8 cellular contexts compared by ENCODE assay signal in the genomic region with DNA sequence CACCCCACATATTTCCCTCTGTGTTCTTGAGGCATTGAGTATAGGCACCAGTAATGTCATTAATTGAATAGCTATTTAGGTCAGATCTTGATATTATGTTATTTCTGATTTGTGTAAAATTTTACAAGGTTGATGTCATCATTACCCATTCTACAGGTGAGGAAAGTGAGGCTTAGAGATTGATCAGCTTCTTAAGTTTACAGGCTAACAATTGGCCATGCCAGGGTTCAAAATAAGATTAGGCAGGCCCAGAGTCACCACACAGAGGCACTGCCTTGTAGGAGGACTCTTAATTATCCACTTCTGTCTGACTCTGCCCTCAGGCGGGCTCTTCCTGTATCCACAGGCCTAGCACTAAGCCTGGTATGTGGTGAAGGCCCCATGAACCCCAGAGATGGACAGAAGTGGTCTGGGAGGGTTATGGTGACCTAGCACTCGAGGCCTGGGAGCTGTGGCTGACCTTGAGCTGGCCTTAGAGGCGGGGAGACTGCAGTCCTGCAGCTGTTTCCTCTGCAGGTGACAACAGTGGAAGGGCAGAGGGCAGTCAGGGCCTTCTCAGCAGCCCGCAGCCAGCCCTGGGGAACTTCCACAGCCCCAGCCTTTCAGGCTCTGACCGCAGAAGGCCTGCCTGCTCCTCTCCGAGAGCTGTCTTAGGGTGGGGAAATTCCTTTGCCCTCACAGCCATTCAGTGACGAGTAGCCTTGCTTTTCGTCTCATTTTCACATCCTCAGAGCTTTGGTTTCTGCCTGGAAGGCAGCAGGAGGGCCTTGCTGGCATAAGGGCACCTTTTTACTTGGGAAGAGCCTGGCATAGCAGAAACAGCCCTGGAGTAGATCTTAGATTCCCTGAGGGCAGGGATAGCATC. TPM values are rescaled to one million over a fixed set of nuclear protein-coding genes. Genes with fewer than 3 reads are reported as not detected.
DNase-seq lines count a peak whose midpoint lies in the region; ATAC-seq and TF ChIP-seq lines count a peak whose summit lies in the region.

No MANE protein-coding gene starts in this region.

- peak overlapping the region; percentile 84 for H3K27ac Mint-ChIP-seq in stimulated activated naive B cell treated with anti-CD40 and anti-IgM and Interleukin-4, amounts not matched to agents 10 μg/mL and 1 μg/mL and 100 μg/mL, for 72 hours

- no peaks in the 10 kb centered on the region for H3K9me3 ChIP-seq in adrenal gland (replicated peaks in 1 of 3)

- H3K79me2 ChIP-seq in KMS-11 (ENCODE audit: insufficient read depth, low read depth) = peaks cover 9% of the 10 kb centered on the region; the same call in 1 of the 2 replicates

- H3K36me3 ChIP-seq in GM06990 (ENCODE audit: control insufficient read depth, insufficient read depth, low read length) (peaks cover 22% of the 10 kb centered on the region), KMS-11 (ENCODE audit: insufficient read depth) (no peaks in the 10 kb centered on the region), adrenal gland (replicated peaks in 1 of 2) (peaks cover 0 to 41% of the 10 kb centered on the region in 2 donors)

- H3K27me3 ChIP-seq in GM06990 (replicated peaks; ENCODE audit: control insufficient read depth, insufficient read depth, low read length) (no peaks in the 10 kb centered on the region), KMS-11 (ENCODE audit: insufficient read depth, low read depth) (no peaks in the 10 kb centered on the region), adrenal gland (no peaks in the 10 kb centered on the region)

- intact Hi-C loops in adrenal gland (cut with DNase I) = no loop called here

- peak; percentile 90 for ATAC-seq in GM21390 (IDR thresholded peaks at IDR 0.05; ENCODE audit: unreplicated experiment)
- ATAC-seq in stimulated activated naive B cell treated with anti-CD40 and anti-IgM and Interleukin-4, amounts not matched to agents 10 μg/mL and 1 μg/mL and 100 μg/mL, for 72 hours (replicated peaks) = peak; percentile 97 to 99

- no peaks in the 10 kb centered on the region for H3K9me3 Mint-ChIP-seq in stimulated activated naive B cell treated with anti-CD40 and anti-IgM and Interleukin-4, amounts not matched to agents 10 μg/mL and 1 μg/mL and 100 μg/mL, for 72 hours

- H3K9ac ChIP-seq in KMS-11 = peak overlapping the region; percentile 39; the same call in 1 of the 2 replicates

- H3K4me1 ChIP-seq in KMS-11 (ENCODE audit: low read depth, poor library complexity, severe bottlenecking) (peaks cover 74% of the 10 kb centered on the region), adrenal gland (replicated peaks in 1 of 2) (peaks cover 4 to 13% of the 10 kb centered on the region in 2 donors)

- H3K36me3 Mint-ChIP-seq in stimulated activated naive B cell treated with anti-CD40 and anti-IgM and Interleukin-4, amounts not matched to agents 10 μg/mL and 1 μg/mL and 100 μg/mL, for 72 hours = peaks cover 51% of the 10 kb centered on the region in 2 donors

- peaks cover 21 to 24% of the 10 kb centered on the region in 2 donors for H3K4me1 Mint-ChIP-seq in stimulated activated naive B cell treated with anti-CD40 and anti-IgM and Interleukin-4, amounts not matched to agents 10 μg/mL and 1 μg/mL and 100 μg/mL, for 72 hours

- WGBS in adrenal gland, 4 donors = 42 to 100% (median 44%) methylated on average over 1 to 8 of the region's 8 CpGs

- H3K27ac ChIP-seq in KMS-11 = peak overlapping the region; percentile 91
- peak overlapping the region in 4 of 5 donors; percentile 40 to 88 (median 51) for H3K27ac ChIP-seq in adrenal gland

- H3K4me3 Mint-ChIP-seq in stimulated activated naive B cell treated with anti-CD40 and anti-IgM and Interleukin-4, amounts not matched to agents 10 μg/mL and 1 μg/mL and 100 μg/mL, for 72 hours = peak overlapping the region in 1 of 2 donors; percentile 32

- TF ChIP-seq CTCF in GM06990 (IDR thresholded peaks at IDR 0.05; ENCODE audit: insufficient read depth, low read length, poor library complexity, severe bottlenecking) = no peak
- 0 out of 2 replicates have a peak, but pooled peaks have one; percentile 24 for TF ChIP-seq CTCF in KMS-11 (conservative IDR thresholded peaks at IDR 0.05; ENCODE audit: low read depth, low read length)
- no peak for TF ChIP-seq CTCF in adrenal gland (IDR thresholded peaks at IDR 0.05)

- no peak overlapping the region for H2AFZ ChIP-seq in KMS-11 (ENCODE audit: low read depth)

- no peak overlapping the region for H3K4me3 ChIP-seq in GM06990 (replicated peaks; ENCODE audit: low read depth, low read length)
- H3K4me3 ChIP-seq in KMS-11 (IDR thresholded peaks at IDR 0.05; ENCODE audit: insufficient read depth, low read depth, low read length) = no peak overlapping the region
- no peak overlapping the region for H3K4me3 ChIP-seq in adrenal gland

- H3K4me2 ChIP-seq in KMS-11 = peak overlapping the region; percentile 84

- H3K27me3 Mint-ChIP-seq in stimulated activated naive B cell treated with anti-CD40 and anti-IgM and Interleukin-4, amounts not matched to agents 10 μg/mL and 1 μg/mL and 100 μg/mL, for 72 hours = no peaks in the 10 kb centered on the region

- DNase-seq in GM06990 (ENCODE audit: extremely low read depth, insufficient read length) (peak; percentile 83), adrenal gland (peak in 4 of 7 donors; percentile 55 to 58 (median 56)), LoVo (ENCODE audit: low spot score) (no peak), NCI-H446 treated with DMSO at 0.1 percent for 48 hours (lab: John Stamatoyannopoulos, UW) (no peak), Kasumi-1 (lab: John Stamatoyannopoulos, UW) (no peak)
- DNase-seq in stimulated activated naive B cell treated with anti-CD40 and anti-IgM and Interleukin-4, amounts not matched to agents 10 μg/mL and 1 μg/mL and 100 μg/mL, for 72 hours = peak; percentile 66

- H4K20me1 ChIP-seq in KMS-11 (ENCODE audit: insufficient read depth) = no peaks in the 10 kb centered on the region

- TF ChIP-seq POLR2A in adrenal gland (IDR thresholded peaks at IDR 0.05) = no peak

RNA-seq across cellular contexts. Expression of a gene that starts 12.2 kb away (rescaled TPM):
- total RNA-seq in adrenal gland = 10 to 100 TPM in 4 of 8 donors, 1 to 10 TPM in 4; 4.9 to 16.5 (median 10.0) TPM
- 10 to 100 TPM in 2 of 3 donors, 1 to 10 TPM in 1; 5.7 to 13.4 (median 11.7) TPM for polyA plus RNA-seq in adrenal gland

RNA-seq across cellular contexts. Expression of a gene that starts 24.2 kb away (rescaled TPM):
- under 1 TPM in 4 of 8 donors, not detected in 4; 0.23 to 0.43 (median 0.40) TPM for total RNA-seq in adrenal gland
- polyA plus RNA-seq in adrenal gland = 1 to 10 TPM in 1 of 3 donors, under 1 TPM in 2; 0.33 to 1.1 (median 0.56) TPM

RNA-seq across cellular contexts. Expression of a gene that starts 51.0 kb away (rescaled TPM):
- 10 to 100 TPM; 11.8 to 43.1 (median 34.4) TPM for total RNA-seq in adrenal gland
- polyA plus RNA-seq in adrenal gland = 10 to 100 TPM in 1 of 3 donors, 1 to 10 TPM in 2; 6.7 to 18.7 (median 8.5) TPM

RNA-seq across cellular contexts. Expression of a gene that starts 51.4 kb away (rescaled TPM):
- 10 to 100 TPM; 17.2 to 50.7 (median 35.0) TPM for total RNA-seq in adrenal gland
- polyA plus RNA-seq in adrenal gland = 10 to 100 TPM; 17.4 to 35.0 (median 19.1) TPM

Comparison
In these comparisons a context has a peak if more than half of its experiments do, and no peak if none do; other contexts are left out.
1. DNase-seq: peak in GM06990 (single experiment), adrenal gland (4 of 7) and stimulated activated naive B cell treated with anti-CD40 and anti-IgM and Interleukin-4, amounts not matched to agents 10 μg/mL and 1 μg/mL and 100 μg/mL, for 72 hours (single experiment); none in LoVo (single experiment), NCI-H446 treated with DMSO at 0.1 percent for 48 hours (single experiment) and Kasumi-1 (0 of 2).